Comparison of ENCODE assay signal across 8 cellular contexts in the genomic region with DNA sequence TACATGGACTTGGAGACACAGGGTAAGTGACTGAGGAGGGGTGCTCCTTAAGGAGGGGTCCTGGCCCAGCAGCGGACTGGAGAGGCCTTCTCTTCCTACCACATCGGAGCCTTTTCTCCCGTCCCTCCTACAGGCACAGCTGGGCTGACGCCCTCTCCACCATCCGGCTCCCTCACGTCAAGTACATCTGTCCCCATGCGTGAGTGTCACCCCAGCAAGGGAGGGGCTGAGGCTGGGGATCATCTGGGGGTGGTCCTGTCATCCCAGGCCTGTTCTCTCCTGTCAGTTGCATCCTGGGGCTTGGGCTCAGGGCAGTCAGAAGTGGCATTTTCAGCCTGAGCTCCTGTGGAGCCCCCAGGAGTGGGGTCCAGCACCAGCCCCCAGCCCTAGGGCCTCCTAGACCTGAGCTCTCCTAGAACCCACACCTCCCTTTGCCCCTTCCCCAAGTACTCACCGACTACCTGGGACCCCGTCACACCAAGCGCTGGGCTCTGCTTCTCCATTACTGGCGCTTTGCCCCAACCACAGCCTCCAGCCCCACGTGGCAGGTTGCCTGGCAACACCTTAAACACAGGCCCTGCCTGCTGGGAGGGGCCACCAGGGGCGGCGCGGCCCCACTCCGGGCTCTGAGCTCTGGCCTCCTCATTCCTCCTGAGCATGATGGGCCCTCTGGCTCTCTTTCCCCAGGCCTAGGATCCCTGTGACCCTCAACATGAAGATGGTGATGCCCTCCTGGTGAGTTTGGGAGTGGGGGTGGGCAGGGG. TPM values are rescaled to one million over a fixed set of nuclear protein-coding genes. Genes with fewer than 3 reads are reported as not detected.
DNase-seq lines count a peak whose midpoint lies in the region; ATAC-seq lines count a peak whose summit lies in the region.

No MANE protein-coding gene starts in this region.

- peak overlapping the region; percentile 80 for H3K9ac ChIP-seq in NT2/D1 (ENCODE audit: insufficient read length, low read depth)

- H3K27me3 ChIP-seq in NT2/D1 (ENCODE audit: insufficient read depth, insufficient read length) = no peaks in the 10 kb centered on the region

- ATAC-seq in naive thymus-derived CD8-positive, alpha-beta T cell = peak; percentile 18 to 20
- ATAC-seq in HG03565 (IDR thresholded peaks at IDR 0.05; ENCODE audit: unreplicated experiment) = no peak

- H3K36me3 Mint-ChIP-seq in naive thymus-derived CD8-positive, alpha-beta T cell = peaks cover 0 to 23% (median 0%) of the 10 kb centered on the region in 3 donors

- peak overlapping the region in 7 of 10 donors; percentile 33 to 60 (median 39) for H3K4me3 Mint-ChIP-seq in naive thymus-derived CD8-positive, alpha-beta T cell

- H3K4me3 ChIP-seq in NT2/D1 (ENCODE audit: insufficient read length, low read depth) = no peak overlapping the region

- DNase-seq in DMS53 (lab: John Stamatoyannopoulos, UW) (peak; percentile 92), NT2/D1 (ENCODE audit: low read depth, low spot score) (no peak), NCI-H524 (lab: John Stamatoyannopoulos, UW) (no peak), HCEC 1CT (no peak), retina (no peak)
- DNase-seq in central memory CD4-positive, alpha-beta T cell = peak; percentile 36
- DNase-seq in naive thymus-derived CD8-positive, alpha-beta T cell = peak in 7 of 10 donors; percentile 30 to 49 (median 38)

- no peaks in the 10 kb centered on the region for H3K9me3 Mint-ChIP-seq in naive thymus-derived CD8-positive, alpha-beta T cell

- POLR2A ChIA-PET in naive thymus-derived CD8-positive, alpha-beta T cell (lab: Charles Lee) = interaction anchor here (0.6 to 6.8 kb wide), 4 partner anchors 8 to 49 kb away, joined by 3 to 64 read pairs (median 4); a partner anchor contains a TSS

- H3K27me3 Mint-ChIP-seq in naive thymus-derived CD8-positive, alpha-beta T cell = no peaks in the 10 kb centered on the region

- peaks cover 14 to 39% (median 28%) of the 10 kb centered on the region in 4 donors for H3K4me1 Mint-ChIP-seq in naive thymus-derived CD8-positive, alpha-beta T cell

- H3K9me3 ChIP-seq in NT2/D1 (ENCODE audit: insufficient read depth, low read length) = no peaks in the 10 kb centered on the region

- peak overlapping the region in 9 of 10 donors; percentile 44 to 86 (median 66) for H3K27ac Mint-ChIP-seq in naive thymus-derived CD8-positive, alpha-beta T cell

- H3K4me1 ChIP-seq in NT2/D1 (ENCODE audit: insufficient read depth, insufficient read length) = peaks cover 2% of the 10 kb centered on the region

- peaks cover 54% of the 10 kb centered on the region for H3K36me3 ChIP-seq in NT2/D1 (ENCODE audit: insufficient read depth, insufficient read length, low read length)

RNA-seq across cellular contexts. Expression of a gene that starts 2.3 kb away (rescaled TPM):
- 10 to 100 TPM; 52.9 to 62.5 TPM for total RNA-seq in naive thymus-derived CD8-positive, alpha-beta T cell
- polyA plus RNA-seq in naive thymus-derived CD8-positive, alpha-beta T cell = 100 to 1,000 TPM in 2 of 3 donors, 10 to 100 TPM in 1; 90.3 to 104 (median 101) TPM

RNA-seq across cellular contexts. Expression of a gene that starts 7.4 kb away (rescaled TPM):
- total RNA-seq in naive thymus-derived CD8-positive, alpha-beta T cell = 1 to 10 TPM; 8.4 to 8.7 TPM
- polyA plus RNA-seq in naive thymus-derived CD8-positive, alpha-beta T cell = 10 to 100 TPM in 2 of 3 donors, 1 to 10 TPM in 1; 8.0 to 12.7 (median 12.3) TPM

RNA-seq across cellular contexts. Expression of a gene that starts 15.0 kb away (rescaled TPM):
- 10 to 100 TPM; 79.1 to 86.6 TPM for total RNA-seq in naive thymus-derived CD8-positive, alpha-beta T cell
- 10 to 100 TPM; 68.1 to 80.6 (median 74.3) TPM for polyA plus RNA-seq in naive thymus-derived CD8-positive, alpha-beta T cell

RNA-seq across cellular contexts. Expression of a gene that starts 32.0 kb away (rescaled TPM):
- total RNA-seq in naive thymus-derived CD8-positive, alpha-beta T cell = 10 to 100 TPM; 32.0 to 37.7 TPM
- 10 to 100 TPM; 25.9 to 37.9 (median 34.3) TPM for polyA plus RNA-seq in naive thymus-derived CD8-positive, alpha-beta T cell

RNA-seq across cellular contexts. Expression of a gene that starts 49.9 kb away (rescaled TPM):
- total RNA-seq in naive thymus-derived CD8-positive, alpha-beta T cell = 10 to 100 TPM; 27.0 to 27.6 TPM
- polyA plus RNA-seq in naive thymus-derived CD8-positive, alpha-beta T cell = 10 to 100 TPM; 17.0 to 26.4 (median 19.1) TPM

Comparison
In these comparisons a context has a peak if more than half of its experiments do, and no peak if none do; other contexts are left out.
1. DNase-seq: peak in DMS53 (single experiment), central memory CD4-positive, alpha-beta T cell (single experiment) and naive thymus-derived CD8-positive, alpha-beta T cell (7 of 10); none in NT2/D1 (single experiment), NCI-H524 (0 of 2), HCEC 1CT (single experiment) and retina (single experiment).